In genomic region chr3:113461488-113461887, GRCh38 we compare ENCODE assay signal across 1 cellular context.
TF ChIP-seq lines count a peak whose summit lies in the region.

No MANE protein-coding gene starts in this region.

TF ChIP-seq in HepG2, 621 proteins besides CTCF, POLR2A, EP300 and RAD21 (continued from another document):
- no peak for TF ChIP-seq SNAPC4 (CRISPR knock-in tag; IDR thresholded peaks at IDR 0.05)
- TF ChIP-seq MAFK (conservative IDR thresholded peaks at IDR 0.05 in 1 of 2, IDR thresholded peaks at IDR 0.05 in 1 of 2; ENCODE audit: low read length in 2 of 2) = peak; percentile 20 to 67; a peak in 2 of 4 replicates
- TF ChIP-seq MAFF (IDR thresholded peaks at IDR 0.05; ENCODE audit: low read depth, low read length) = peak; percentile 57
TF ChIP-seq in HepG2: peak in this region for 2.
